ENCODE assay signal across 6 cellular contexts in genomic region chrX:101407167-101407747, GRCh38. TPM values are rescaled to one million over a fixed set of nuclear protein-coding genes. Genes with fewer than 3 reads are reported as not detected.
DNase-seq lines count a peak whose midpoint lies in the region; ATAC-seq, FAIRE-seq and TF ChIP-seq lines count a peak whose summit lies in the region.

No MANE protein-coding gene starts in this region.

- intact Hi-C loops in kidney (cut with DNase I): no loop called here

- H3K27me3 Mint-ChIP-seq in T-cell: peaks cover 0 to 12% of the 10 kb centered on the region in 2 donors

- H3K4me3 ChIP-seq in kidney (ENCODE audit: low read length in 2 of 2): peak overlapping the region; percentile 88 to 91

- POLR2A ChIA-PET in T-cell (lab: Charles Lee): interaction anchor here in 1 of 2 donors (0.6 kb wide), 1 partner anchor 747 kb away, joined by 3 read pairs; no protein-coding TSS in a partner anchor

- peak overlapping the region; percentile 77 to 97 (median 86) for H3K4me3 Mint-ChIP-seq in T-cell

- peaks cover 0 to 5% of the 10 kb centered on the region in 2 donors for H3K36me3 ChIP-seq in kidney (ENCODE audit: control insufficient read depth in 1 of 2, insufficient read depth in 2 of 2, low read length in 2 of 2)

- CTCF ChIA-PET in T-cell (lab: Charles Lee): no interaction called here

- ATAC-seq in GM21360 (IDR thresholded peaks at IDR 0.05; ENCODE audit: unreplicated experiment) (peak; percentile 1), T-cell (replicated peaks in 1 of 4) (no peak)

- peak overlapping the region; percentile 98 to 99 for H3K27ac Mint-ChIP-seq in T-cell

- peak overlapping the region; percentile 81 to 91 for H3K27ac ChIP-seq in kidney (ENCODE audit: low read depth in 2 of 2, low read length in 2 of 2)

- no peaks in the 10 kb centered on the region for H3K9me3 ChIP-seq in kidney (ENCODE audit: control insufficient read depth in 1 of 2, low read length in 2 of 2)

- peaks cover 14% of the 10 kb centered on the region for H3K36me3 Mint-ChIP-seq in T-cell

- H3K9ac ChIP-seq in kidney (ENCODE audit: low read length in 2 of 2): peak overlapping the region; percentile 88 to 93

- TF ChIP-seq CTCF in kidney (IDR thresholded peaks at IDR 0.05; ENCODE audit: borderline replicate concordance, extremely low read depth, insufficient read depth): no peak

- peaks cover 18 to 32% (median 31%) of the 10 kb centered on the region in 3 donors for H3K4me1 Mint-ChIP-seq in T-cell

- FAIRE-seq in kidney (lab: Jason Lieb, UNC): no peak

- H3K9me3 Mint-ChIP-seq in T-cell: no peaks in the 10 kb centered on the region

- DNase-seq in T-cell: no peak
- no peak for DNase-seq in kidney
- DNase-seq in hepatic stellate cell (ENCODE audit: low spot score): no peak
- no peak for DNase-seq in dedifferentiated amniotic fluid mesenchymal stem cell (ENCODE audit: extremely low spot score)
- DNase-seq in DMS79 treated with DMSO at 0.1 percent for 48 hours (lab: John Stamatoyannopoulos, UW): no peak

- no peaks in the 10 kb centered on the region for H3K4me1 ChIP-seq in kidney (ENCODE audit: control insufficient read depth in 1 of 2, insufficient read depth in 1 of 2, low read depth in 1 of 2, low read length in 2 of 2)

RNA-seq across cellular contexts. Expression of gene GLA, which starts 0.5 kb away (rescaled TPM):
- 10 to 100 TPM; 11.3 to 22.5 (median 14.9) TPM for total RNA-seq in T-cell
- 23.9 TPM for total RNA-seq in kidney
- polyA plus RNA-seq in kidney (ENCODE audit: insufficient read depth, low read depth, low replicate concordance): 34.7 TPM

RNA-seq across cellular contexts. Expression of gene HNRNPH2, which starts 0.8 kb away (rescaled TPM):
- total RNA-seq in T-cell (10 to 100 TPM; 32.4 to 39.5 (median 36.0) TPM), kidney (79.5 TPM)
- polyA plus RNA-seq in kidney (ENCODE audit: insufficient read depth, low read depth, low replicate concordance): 68.1 TPM

RNA-seq across cellular contexts. Expression of gene RPL36A, which starts 16.4 kb away (rescaled TPM):
- total RNA-seq in T-cell (100 to 1,000 TPM; 183 to 509 (median 431) TPM), kidney (148 TPM)
- polyA plus RNA-seq in kidney (ENCODE audit: insufficient read depth, low read depth, low replicate concordance): 1,711 TPM

RNA-seq across cellular contexts. Expression of gene BTK, which starts 21.3 kb away (rescaled TPM):
- total RNA-seq in T-cell (1 to 10 TPM; 1.6 to 9.5 (median 4.1) TPM), kidney (13.9 TPM)
- polyA plus RNA-seq in kidney (ENCODE audit: insufficient read depth, low read depth, low replicate concordance): 0.77 TPM

RNA-seq across cellular contexts. Expression of gene TIMM8A, which starts 58.7 kb away (rescaled TPM):
- 10 to 100 TPM in 2 of 5 donors, 1 to 10 TPM in 3; 5.1 to 11.4 (median 9.8) TPM for total RNA-seq in T-cell
- total RNA-seq in kidney: 13.1 TPM
- polyA plus RNA-seq in kidney (ENCODE audit: insufficient read depth, low read depth, low replicate concordance): 12.9 TPM
